Comparison of ENCODE assay signal across 8 cellular contexts in genomic region chr19:46602392-46603194, GRCh38. TPM values are rescaled to one million over a fixed set of nuclear protein-coding genes. Genes with fewer than 3 reads are reported as not detected.
DNase-seq lines count a peak whose midpoint lies in the region; ATAC-seq and TF ChIP-seq lines count a peak whose summit lies in the region.

No MANE protein-coding gene starts in this region.

- H3K27me3 ChIP-seq in heart right ventricle (no peaks in the 10 kb centered on the region), rectal smooth muscle tissue (ENCODE audit: control insufficient read depth, insufficient read depth, low read length) (no peaks in the 10 kb centered on the region)

- no peak for DNase-seq in HFF-Myc (ENCODE audit: extremely low read depth, low read depth)
- peak; percentile 56 for DNase-seq in activated T-cell treated with anti-CD3 and anti-CD28 coated beads, Interleukin-2, amount 50 U/mL, for 1 hour
- no peak for DNase-seq in heart right ventricle
- no peak for DNase-seq in NCI-H1436 (lab: John Stamatoyannopoulos, UW)
- no peak for DNase-seq in globus pallidus (ENCODE audit: low spot score)
- DNase-seq in NK-92 treated with Interleukin-12 subunit alpha and Interleukin-12 subunit beta, amount 100 ng/mL, for 24 hours (lab: John Stamatoyannopoulos, UW): no peak

- H3K9ac ChIP-seq in rectal smooth muscle tissue (ENCODE audit: low read length): peak overlapping the region; percentile 75

- peak in 1 of 8 donors; percentile 3 for ATAC-seq in heart right ventricle
- no peak for ATAC-seq in HG03139 (IDR thresholded peaks at IDR 0.05; ENCODE audit: unreplicated experiment)

- peaks cover 0 to 30% (median 20%) of the 10 kb centered on the region in 9 donors for H3K36me3 ChIP-seq in heart right ventricle
- peaks cover 17% of the 10 kb centered on the region for H3K36me3 ChIP-seq in rectal smooth muscle tissue (ENCODE audit: control insufficient read depth, insufficient read depth, low read length)

- H3K9me3 ChIP-seq in heart right ventricle: peaks cover 0 to 20% (median 11%) of the 10 kb centered on the region in 11 donors

- intact Hi-C loops in heart right ventricle (cut with DNase I): loop anchor here in 1 of 10 donors (5.0 kb wide), 1 partner anchor 145 kb away; the partner anchor contains the start of genes FKRP and STRN4

- WGBS in heart right ventricle, 2 donors: 10 to 14% methylated on average over 23 of the region's 23 CpGs

- peaks cover 23 to 59% (median 47%) of the 10 kb centered on the region in 9 donors for H3K4me1 ChIP-seq in heart right ventricle
- H3K4me1 ChIP-seq in rectal smooth muscle tissue (ENCODE audit: control insufficient read depth, insufficient read depth, low read length): peaks cover 25% of the 10 kb centered on the region

- H3K4me3 ChIP-seq in HFF-Myc (replicated peaks; ENCODE audit: low read depth, low read length): peak overlapping the region; percentile 100
- H3K4me3 ChIP-seq in heart right ventricle: peak overlapping the region in 9 of 10 donors; percentile 83 to 100 (median 99)
- H3K4me3 ChIP-seq in rectal smooth muscle tissue (ENCODE audit: low read length): peak overlapping the region; percentile 99

- no peak for TF ChIP-seq CTCF in HFF-Myc (IDR thresholded peaks at IDR 0.05; ENCODE audit: low read depth, low read length, missing control alignments)
- TF ChIP-seq CTCF in heart right ventricle (IDR thresholded peaks at IDR 0.05): no peak

- peak overlapping the region in 9 of 10 donors; percentile 53 to 100 (median 99) for H3K27ac ChIP-seq in heart right ventricle
- H3K27ac ChIP-seq in rectal smooth muscle tissue (ENCODE audit: low read depth, low read length): peak overlapping the region; percentile 58

RNA-seq across cellular contexts. Expression of gene CALM3, which starts 1.5 kb away (rescaled TPM):
- 100 to 1,000 TPM; 214 to 488 (median 287) TPM for total RNA-seq in heart right ventricle
- 100 to 1,000 TPM; 304 to 370 TPM for polyA plus RNA-seq in heart right ventricle

RNA-seq across cellular contexts. Expression of gene PTGIR, which starts 22.3 kb away (rescaled TPM):
- total RNA-seq in heart right ventricle: 10 to 100 TPM in 1 of 10 donors, 1 to 10 TPM in 9; 1.4 to 13.7 (median 2.6) TPM
- polyA plus RNA-seq in heart right ventricle: 1 to 10 TPM; 5.5 to 8.5 TPM

RNA-seq across cellular contexts. Expression of gene GNG8, which starts 33.4 kb away (rescaled TPM):
- total RNA-seq in heart right ventricle: 1 to 10 TPM in 2 of 10 donors, not detected in 8; 1.9 to 5.9 TPM
- polyA plus RNA-seq in heart right ventricle: not detected

RNA-seq across cellular contexts. Expression of gene DACT3, which starts 58.4 kb away (rescaled TPM):
- total RNA-seq in heart right ventricle: 10 to 100 TPM in 7 of 10 donors, 1 to 10 TPM in 3; 6.9 to 29.3 (median 14.9) TPM
- 1 to 10 TPM; 3.9 to 5.0 TPM for polyA plus RNA-seq in heart right ventricle
